Comparison of ENCODE assay signal across 18 cellular contexts in genomic region chr7:132250480-132251326, GRCh38.
DNase-seq lines count a peak whose midpoint lies in the region; ATAC-seq, FAIRE-seq and TF ChIP-seq lines count a peak whose summit lies in the region.
"Had no signal": no experiment of that assay in that cellular context is flagged by ENCODE, and none has a peak within 500 bp of the region (broad histone marks: within the 10 kb centered on the region; RNA-seq: fewer than 3 reads in every experiment).

No MANE protein-coding gene starts in this region.

- H3K4me3 Mint-ChIP-seq in brain (peak overlapping the region in 2 of 5 experiments; percentile 56 to 67), T-helper 17 cell (no peak overlapping the region)
- H3K4me3 Mint-ChIP-seq: H9; natural killer cell treated with Interleukin-12 subunit alpha and Interleukin-12 subunit beta and Interleukin-15 and Interleukin-18, amount 100 ng/mL, for 72 hours had no signal

- H3K27me3 ChIP-seq in small intestine (ENCODE audit: control insufficient read depth in 2 of 2, insufficient read depth in 2 of 2, low read length in 2 of 2): no peaks in the 10 kb centered on the region

- FAIRE-seq in small intestine (lab: Jason Lieb, UNC): no peak

- peaks cover 5 to 7% of the 10 kb centered on the region in 2 donors for H3K4me1 ChIP-seq in small intestine (ENCODE audit: control insufficient read depth in 2 of 2, insufficient read depth in 1 of 2, low read depth in 1 of 2, low read length in 1 of 2)

- H3K9me3 Mint-ChIP-seq in brain: peaks cover 0 to 15% (median 12%) of the 10 kb centered on the region in 5 experiments
- H3K9me3 Mint-ChIP-seq: natural killer cell treated with Interleukin-12 subunit alpha and Interleukin-12 subunit beta and Interleukin-15 and Interleukin-18, amount 100 ng/mL, for 72 hours had no signal

- no peaks in the 10 kb centered on the region for H3K36me3 ChIP-seq in small intestine (ENCODE audit: control insufficient read depth in 2 of 2, insufficient read depth in 2 of 2, low read length in 2 of 2)
- H3K36me3 ChIP-seq: thoracic aorta had no signal

- H3K4me1 Mint-ChIP-seq in brain (peaks cover 31% of the 10 kb centered on the region), T-helper 17 cell (no peaks in the 10 kb centered on the region)

- H3K27me3 Mint-ChIP-seq in brain: no peaks in the 10 kb centered on the region
- peaks cover 20% of the 10 kb centered on the region for H3K27me3 Mint-ChIP-seq in T-helper 17 cell

- WGBS in small intestine, 3 donors: 13 to 38% (median 25%) methylated on average over 4 of the region's 4 CpGs

- H3K36me3 Mint-ChIP-seq in brain (peaks cover 14% of the 10 kb centered on the region), T-helper 17 cell (ENCODE audit: low read depth) (no peaks in the 10 kb centered on the region)

- H3K9me3 ChIP-seq in small intestine (ENCODE audit: control insufficient read depth, low read depth) (no peaks in the 10 kb centered on the region), T-helper 17 cell (ENCODE audit: control insufficient read depth, low read length, poor library complexity, severe bottlenecking) (no peaks in the 10 kb centered on the region)
- H3K9me3 ChIP-seq: SK-N-SH, thoracic aorta had no signal

- no peak for TF ChIP-seq CTCF in brain (conservative IDR thresholded peaks at IDR 0.05)

- H3K27ac ChIP-seq in small intestine (ENCODE audit: low read depth in 1 of 2, low read length in 1 of 2): peak overlapping the region in 1 of 2 donors; percentile 80

- ATAC-seq in T-helper 17 cell (no peak), GM19395 (IDR thresholded peaks at IDR 0.05; ENCODE audit: unreplicated experiment) (no peak)

- H3K27ac Mint-ChIP-seq in brain (peak overlapping the region; percentile 49 to 93 (median 66)), T-helper 17 cell (no peak overlapping the region)
- H3K27ac Mint-ChIP-seq: H9; natural killer cell treated with Interleukin-12 subunit alpha and Interleukin-12 subunit beta and Interleukin-15 and Interleukin-18, amount 100 ng/mL, for 72 hours had no signal

- DNase-seq in ELF-1 (ENCODE audit: low read depth, low spot score): peak; percentile 21
- peak; percentile 37 for DNase-seq in medulla oblongata (ENCODE audit: extremely low spot score)
- peak; percentile 3 for DNase-seq in small intestine
- no peak for DNase-seq in HPDE6-E6E7 (ENCODE audit: extremely low spot score)
- DNase-seq in T-helper 17 cell: no peak
- DNase-seq: activated CD4-positive, CD25-positive, alpha-beta regulatory T cell treated with anti-CD3 and anti-CD28 coated beads, Interleukin-2, amount 50 U/mL, for 72 hours; activated naive CD4-positive, alpha-beta T cell treated with anti-CD3 and anti-CD28 coated beads, Interleukin-2, amount 50 U/mL, for 16 hours; activated T-cell treated with anti-CD3 and anti-CD28 coated beads, Interleukin-2, amount 50 U/mL, for 48 hours; foreskin fibroblast; NCI-H146; NCI-H2227 treated with DMSO at 0.1 percent for 48 hours; SK-N-SH; T1000 had no signal

- no peak overlapping the region for H3K4me3 ChIP-seq in small intestine (ENCODE audit: low read depth in 1 of 2, low read length in 2 of 2)
- H3K4me3 ChIP-seq: thoracic aorta had no signal

Comparison
In these comparisons a context has a peak if more than half of its experiments do, and no peak if none do; other contexts are left out.
1. DNase-seq: peak in ELF-1 (single experiment), medulla oblongata (single experiment) and small intestine (single experiment); none in HPDE6-E6E7 (single experiment) and T-helper 17 cell (0 of 3).